ENCODE assay signal across 22 cellular contexts in genomic region chr9:76699966-76700365, GRCh38.
A peak's percentile ranks its signal among the peaks of the same experiment; 100 is the strongest.
DNase-seq lines count a peak whose midpoint lies in the region; ATAC-seq, FAIRE-seq and TF ChIP-seq lines count a peak whose summit lies in the region.
"Had no signal": no experiment of that assay in that cellular context is flagged by ENCODE, and none has a peak within 500 bp of the region (broad histone marks: within the 10 kb centered on the region; RNA-seq: fewer than 3 reads in every experiment).

No MANE protein-coding gene starts in this region.

- POLR2A ChIA-PET in IMR-90 (lab: Charles Lee; ENCODE audit: unreplicated experiment): no interaction called here

- no peaks in the 10 kb centered on the region for H3K79me1 ChIP-seq in IMR-90 (ENCODE audit: low read depth in 1 of 2, low read length in 2 of 2)

- dilution Hi-C loops in IMR-90 (cut with HindIII; ENCODE audit: low sequenced_read_pairs, unreplicated experiment): no loop called here

- H2BK120ac ChIP-seq in IMR-90 (ENCODE audit: low read depth, low read length): no peak overlapping the region

- no peak overlapping the region for H2BK5ac ChIP-seq in IMR-90 (ENCODE audit: low read depth, low read length, poor library complexity, severe bottlenecking)

- in situ Hi-C loops in IMR-90 (cut with MboI; ENCODE audit: low sequenced_read_pairs) (loop anchor here (5.0 to 25.0 kb wide), 2 partner anchors 253 to 813 kb away; partner anchors contain the start of gene PCSK5), GM13976 (cut with MboI; ENCODE audit: low sequenced_read_pairs, unreplicated experiment) (loop anchor here (10.0 kb wide), 1 partner anchor 255 kb away; no protein-coding TSS in a partner anchor)

- no peak overlapping the region for H3K18ac ChIP-seq in IMR-90 (ENCODE audit: low read depth, low read length)

- no peak overlapping the region for H4K8ac ChIP-seq in IMR-90 (ENCODE audit: low read depth in 2 of 2, low read length in 2 of 2)

- no peak overlapping the region for H2AK5ac ChIP-seq in IMR-90 (ENCODE audit: low read depth, low read length)

- H3K27ac ChIP-seq in IMR-90 (ENCODE audit: insufficient read depth, low read length) (no peak overlapping the region), mesodermal cell (ENCODE audit: low read depth, low read length, severe bottlenecking) (peak overlapping the region; percentile 47)
- H3K27ac ChIP-seq: BLaER1 treated with 17β-estradiol and CSF1 and Interleukin-3, amounts not matched to agents 10 nM and 100 nM; parathyroid adenoma had no signal

- TF ChIP-seq RAD21 in IMR-90 (IDR thresholded peaks at IDR 0.05; ENCODE audit: low read length): no peak

- H3K9ac ChIP-seq in IMR-90 (ENCODE audit: low read depth, low read length): no peak overlapping the region
- H3K9ac ChIP-seq: BLaER1 treated with 17β-estradiol and CSF1 and Interleukin-3, amounts not matched to agents 10 nM and 100 nM; parathyroid adenoma had no signal

- H3K9me3 ChIP-seq in IMR-90 (ENCODE audit: control insufficient read depth, insufficient read depth, low read length): no peaks in the 10 kb centered on the region
- H3K9me3 ChIP-seq in mesodermal cell (ENCODE audit: control insufficient read depth, low read length): no peaks in the 10 kb centered on the region
- no peaks in the 10 kb centered on the region for H3K9me3 ChIP-seq in BE2C
- H3K9me3 ChIP-seq: BLaER1 treated with 17β-estradiol and CSF1 and Interleukin-3, amounts not matched to agents 10 nM and 100 nM; thoracic aorta had no signal

- no peak overlapping the region for H4K91ac ChIP-seq in IMR-90 (ENCODE audit: insufficient read depth, low read depth, low read length)

- intact Hi-C loops in IMR-90 (cut with micrococcal nuclease): loop anchor here (5.0 kb wide), 3 partner anchors 378 to 1433 kb away; no protein-coding TSS in a partner anchor

- BruUV-seq in IMR-90 (replicated peaks; lab: Mats Ljungman, UMichigan): no TSS peak

- TF ChIP-seq POLR2A in IMR-90 (IDR thresholded peaks at IDR 0.05; ENCODE audit: low read depth, low read length): no peak

- H2BK20ac ChIP-seq in IMR-90 (ENCODE audit: low read depth, low read length): no peak overlapping the region

- ATAC-seq in IMR-90 (ENCODE audit: low read depth) (peak; percentile 83), GM19395 (IDR thresholded peaks at IDR 0.05; ENCODE audit: unreplicated experiment) (no peak)
- ATAC-seq: activated CD4-positive, CD25-positive, alpha-beta regulatory T cell treated with anti-CD3 and anti-CD28 coated beads, Interleukin-2, amount 50 U/mL, for 24 hours; GM23338; PC-3; T-cell had no signal

- H2AFZ ChIP-seq in IMR-90 (replicated peaks; ENCODE audit: low read length, poor library complexity): no peak overlapping the region
- H2AFZ ChIP-seq: GM23338, parathyroid adenoma had no signal

- no peak overlapping the region for H3K4ac ChIP-seq in IMR-90 (ENCODE audit: low read depth, low read length)

- H2AK9ac ChIP-seq in IMR-90 (replicated peaks; ENCODE audit: low read depth, low read length, poor library complexity): no peak overlapping the region

- no peak overlapping the region for H3K14ac ChIP-seq in IMR-90 (replicated peaks; ENCODE audit: low read depth, low read length)

- H3K23ac ChIP-seq in IMR-90 (ENCODE audit: low read depth, low read length): no peak overlapping the region

- no peaks in the 10 kb centered on the region for H4K20me1 ChIP-seq in IMR-90 (ENCODE audit: insufficient read depth, low read length)
- H4K20me1 ChIP-seq: BLaER1 treated with 17β-estradiol and CSF1 and Interleukin-3, amounts not matched to agents 10 nM and 100 nM had no signal

- no peaks in the 10 kb centered on the region for H3K4me1 ChIP-seq in IMR-90 (ENCODE audit: control insufficient read depth, insufficient read depth, low read length)
- H3K4me1 ChIP-seq in mesodermal cell (ENCODE audit: control insufficient read depth, insufficient read depth, low read length, poor library complexity, severe bottlenecking): peaks cover 22% of the 10 kb centered on the region
- no peaks in the 10 kb centered on the region for H3K4me1 ChIP-seq in BE2C
- H3K4me1 ChIP-seq: parathyroid adenoma had no signal

- no peaks in the 10 kb centered on the region for H3K9me1 ChIP-seq in IMR-90 (ENCODE audit: insufficient read depth, low read length)

- FAIRE-seq in bronchial epithelial cell (lab: Jason Lieb, UNC): no peak
- FAIRE-seq: frontal cortex had no signal

- H4K5ac ChIP-seq in IMR-90 (ENCODE audit: low read depth, low read length): no peak overlapping the region

- no peak overlapping the region for H2BK15ac ChIP-seq in IMR-90 (ENCODE audit: low read depth, low read length)

- no peak for TF ChIP-seq CTCF in IMR-90 (conservative IDR thresholded peaks at IDR 0.05; ENCODE audit: low read depth, low read length)
- TF ChIP-seq CTCF in bronchial epithelial cell (IDR thresholded peaks at IDR 0.05; ENCODE audit: insufficient read depth, low read length, severe bottlenecking): no peak
- TF ChIP-seq CTCF in BE2C (IDR thresholded peaks at IDR 0.05; ENCODE audit: low read depth, low read length): no peak
- no peak for TF ChIP-seq CTCF in GM13976 (IDR thresholded peaks at IDR 0.05; ENCODE audit: borderline replicate concordance, control extremely low read depth, extremely low read depth, insufficient read depth, missing control alignments)

- H3K27me3 ChIP-seq in IMR-90 (ENCODE audit: control insufficient read depth, insufficient read depth, low read length) (peaks cover 1% of the 10 kb centered on the region), bronchial epithelial cell (ENCODE audit: control insufficient read depth, insufficient read depth, low read length) (no peaks in the 10 kb centered on the region), BE2C (no peaks in the 10 kb centered on the region)
- H3K27me3 ChIP-seq: BLaER1 treated with 17β-estradiol and CSF1 and Interleukin-3, amounts not matched to agents 10 nM and 100 nM had no signal

- CTCF ChIA-PET in IMR-90 (lab: Yijun Ruan, JAX): interaction anchor here (0.6 to 1.0 kb wide), 2 partner anchors 10 to 848 kb away, joined by 3 to 4 read pairs; no protein-coding TSS in a partner anchor

- DNase-seq in AG08396 (ENCODE audit: low spot score) (peak; percentile 30), IMR-90 (peak; percentile 77), bronchial epithelial cell (ENCODE audit: low read depth) (peak; percentile 14), BE2C (no peak), NCI-H2196 treated with DMSO at 0.1 percent for 48 hours (lab: John Stamatoyannopoulos, UW; ENCODE audit: unreplicated experiment) (no peak), GM13976 (ENCODE audit: low spot score) (no peak)
- DNase-seq: GDM1; immature natural killer cell; midbrain; NCI-H1436; NCI-H446 treated with DMSO at 0.1 percent for 48 hours; PC-3; stimulated activated CD4-positive, alpha-beta T cell treated with anti-CD3 and anti-CD28 coated beads, Interleukin-15, amount 100 ng/mL, for 24 hours; T-cell had no signal

- H3K4me2 ChIP-seq in IMR-90 (ENCODE audit: low read depth, low read length): no peak overlapping the region
- H3K4me2 ChIP-seq: BLaER1 treated with 17β-estradiol and CSF1 and Interleukin-3, amounts not matched to agents 10 nM and 100 nM; GM23338 had no signal

- H3K56ac ChIP-seq in IMR-90 (ENCODE audit: extremely low read depth, insufficient read depth, low read length): no peak overlapping the region

- no peak overlapping the region for H3K4me3 ChIP-seq in IMR-90 (ENCODE audit: insufficient read depth, low read depth, low read length)
- no peak overlapping the region for H3K4me3 ChIP-seq in bronchial epithelial cell (ENCODE audit: low read depth, low read length)
- H3K4me3 ChIP-seq in mesodermal cell (ENCODE audit: extremely low read depth, insufficient read depth, low read length, poor library complexity, severe bottlenecking): no peak overlapping the region
- H3K4me3 ChIP-seq in BE2C (ENCODE audit: low read depth, low read length): no peak overlapping the region
- H3K4me3 ChIP-seq: BLaER1 treated with 17β-estradiol and CSF1 and Interleukin-3, amounts not matched to agents 10 nM and 100 nM; GM23338; thoracic aorta had no signal

- H3K36me3 ChIP-seq in IMR-90 (ENCODE audit: control insufficient read depth, insufficient read depth, low read length) (no peaks in the 10 kb centered on the region), bronchial epithelial cell (ENCODE audit: control insufficient read depth, insufficient read depth, low read length) (no peaks in the 10 kb centered on the region), mesodermal cell (ENCODE audit: control insufficient read depth, insufficient read depth, low read length) (no peaks in the 10 kb centered on the region), BE2C (peaks cover 10% of the 10 kb centered on the region)
- H3K36me3 ChIP-seq: BLaER1 treated with 17β-estradiol and CSF1 and Interleukin-3, amounts not matched to agents 10 nM and 100 nM had no signal

TF ChIP-seq in IMR-90, 13 proteins besides CTCF, POLR2A, EP300 and RAD21:
- TF ChIP-seq SMC3 (IDR thresholded peaks at IDR 0.05; ENCODE audit: low read depth, low read length) (no peak), FOS (IDR thresholded peaks at IDR 0.05; ENCODE audit: low read depth, low read length) (0 out of 2 replicates have a peak, but pooled peaks have one; percentile 15)

Comparison
In these comparisons a context has a peak if more than half of its experiments do, and no peak if none do; other contexts are left out.
1. DNase-seq: peak in AG08396 (single experiment), IMR-90 (single experiment) and bronchial epithelial cell (single experiment); none in BE2C (single experiment), NCI-H2196 treated with DMSO at 0.1 percent for 48 hours (single experiment) and GM13976 (single experiment).